ENCODE assay signal across 22 cellular contexts in the genomic region with DNA sequence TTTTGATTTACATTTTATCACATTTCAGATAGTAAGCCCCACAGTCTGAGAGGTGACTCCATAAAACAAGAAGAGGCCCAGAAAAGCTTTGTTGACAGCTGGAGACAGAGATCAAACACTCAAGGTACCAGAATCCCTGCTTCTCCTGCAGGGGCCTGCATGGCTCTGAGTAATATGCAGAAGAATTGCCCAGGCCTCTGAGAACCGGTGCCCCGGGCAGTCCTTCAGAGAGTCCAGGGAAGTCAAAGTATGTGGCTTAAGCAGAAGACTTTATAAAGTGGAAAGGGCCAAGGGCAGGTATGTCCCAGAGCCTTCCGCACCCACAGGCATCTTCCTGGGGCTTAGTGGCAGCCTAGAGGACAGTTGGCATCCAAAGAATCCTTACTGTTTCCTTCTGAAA. TPM values are rescaled to one million over a fixed set of nuclear protein-coding genes. Genes with fewer than 3 reads are reported as not detected.
DNase-seq lines count a peak whose midpoint lies in the region; ATAC-seq, FAIRE-seq and TF ChIP-seq lines count a peak whose summit lies in the region.
"Had no signal": no experiment of that assay in that cellular context is flagged by ENCODE, and none has a peak within 500 bp of the region (broad histone marks: within the 10 kb centered on the region; RNA-seq: fewer than 3 reads in every experiment).

No MANE protein-coding gene starts in this region.

- no peak for TF ChIP-seq CTCF in epithelial cell of esophagus (IDR thresholded peaks at IDR 0.05; ENCODE audit: insufficient read depth, low read depth, low read length, missing control alignments)
- no peak for TF ChIP-seq CTCF in keratinocyte (optimal IDR thresholded peaks at IDR 0.05 in 1 of 3, IDR thresholded peaks at IDR 0.05 in 1 of 3, conservative IDR thresholded peaks at IDR 0.05 in 1 of 3; ENCODE audit: extremely low read depth in 1 of 3, insufficient read depth in 2 of 3, low read length in 3 of 3)

- H3K4me3 ChIP-seq in epithelial cell of esophagus (ENCODE audit: low read length) (no peak overlapping the region), keratinocyte (ENCODE audit: control insufficient read depth in 2 of 3, extremely low read depth in 1 of 3, insufficient read depth in 2 of 3, low read depth in 1 of 3, low read length in 3 of 3) (no peak overlapping the region)
- H3K4me3 ChIP-seq: A549, GM23338 had no signal

- peaks cover 10% of the 10 kb centered on the region for H3K4me1 Mint-ChIP-seq in activated naive CD4-positive, alpha-beta T cell treated with anti-CD3 and anti-CD28 coated beads, Interleukin-2, amount 10 ng/mL, durations not matched to agents 7 days and 5 days
- no peaks in the 10 kb centered on the region for H3K4me1 Mint-ChIP-seq in stimulated activated memory B cell treated with anti-CD40 and anti-IgM and Interleukin-4, amounts not matched to agents 10 μg/mL and 1 μg/mL and 100 μg/mL, for 72 hours
- H3K4me1 Mint-ChIP-seq: GM23338 had no signal

- no peaks in the 10 kb centered on the region for H3K9me3 Mint-ChIP-seq in activated naive CD4-positive, alpha-beta T cell treated with anti-CD3 and anti-CD28 coated beads, Interleukin-2, amount 10 ng/mL, durations not matched to agents 7 days and 5 days
- no peaks in the 10 kb centered on the region for H3K9me3 Mint-ChIP-seq in activated naive CD4-positive, alpha-beta T cell treated with anti-CD3 and anti-CD28 coated beads, Interleukin-2, amount 50 U/mL, for 72 hours
- H3K9me3 Mint-ChIP-seq in stimulated activated memory B cell treated with anti-CD40 and anti-IgM and Interleukin-4, amounts not matched to agents 10 μg/mL and 1 μg/mL and 100 μg/mL, for 72 hours: no peaks in the 10 kb centered on the region
- H3K9me3 Mint-ChIP-seq: CD4-positive, alpha-beta T cell; GM23338; HFFc6 had no signal

- no peaks in the 10 kb centered on the region for H3K27me3 Mint-ChIP-seq in activated naive CD4-positive, alpha-beta T cell treated with anti-CD3 and anti-CD28 coated beads, Interleukin-2, amount 10 ng/mL, durations not matched to agents 7 days and 5 days
- H3K27me3 Mint-ChIP-seq in stimulated activated memory B cell treated with anti-CD40 and anti-IgM and Interleukin-4, amounts not matched to agents 10 μg/mL and 1 μg/mL and 100 μg/mL, for 72 hours: no peaks in the 10 kb centered on the region
- H3K27me3 Mint-ChIP-seq: CD4-positive, alpha-beta T cell had no signal

- H3K36me3 ChIP-seq in keratinocyte (ENCODE audit: control insufficient read depth in 2 of 2, extremely low read depth in 1 of 2, insufficient read depth in 2 of 2, low read length in 2 of 2): peaks cover 16 to 33% of the 10 kb centered on the region in 2 experiments

- H3K9me1 ChIP-seq in keratinocyte (ENCODE audit: control insufficient read depth, extremely low read depth, insufficient read depth, low read length): no peaks in the 10 kb centered on the region

- CTCF ChIA-PET in activated naive CD4-positive, alpha-beta T cell treated with anti-CD3 and anti-CD28 coated beads, Interleukin-2, amount 10 ng/mL, durations not matched to agents 7 days and 5 days (lab: Charles Lee): interaction anchor here (1.6 to 3.9 kb wide), 3 partner anchors 23 to 48 kb away, joined by 4 to 22 read pairs (median 9); no protein-coding TSS in a partner anchor

- dilution Hi-C loops in keratinocyte (cut with MboI; ENCODE audit: extremely low pct_ligation_motif_present, low sequenced_read_pairs): no loop called here

- no peak overlapping the region for H3K27ac ChIP-seq in keratinocyte (ENCODE audit: control insufficient read depth, insufficient read depth, low read length)
- H3K27ac ChIP-seq: 22Rv1, A549, C4-2B had no signal

- H3K4me2 ChIP-seq in keratinocyte (ENCODE audit: control insufficient read depth, extremely low read depth, insufficient read depth, low read depth, low read length): no peak overlapping the region
- H3K4me2 ChIP-seq: A549, GM23338 had no signal

- H3K4me1 ChIP-seq in keratinocyte (ENCODE audit: control insufficient read depth, extremely low read depth, insufficient read depth, low read length): peaks cover 2% of the 10 kb centered on the region
- H3K4me1 ChIP-seq: A549, Caco-2 had no signal

- H3K27me3 ChIP-seq in keratinocyte (ENCODE audit: control insufficient read depth, extremely low read depth, insufficient read depth, low read length): no peaks in the 10 kb centered on the region

- no peaks in the 10 kb centered on the region for H3K79me2 ChIP-seq in keratinocyte (ENCODE audit: control insufficient read depth, insufficient read depth, low read length)

- no peaks in the 10 kb centered on the region for H4K20me1 ChIP-seq in keratinocyte (ENCODE audit: control insufficient read depth, extremely low read depth, insufficient read depth, low read length)

- H2AFZ ChIP-seq in keratinocyte (ENCODE audit: control insufficient read depth, low read length): no peak overlapping the region
- H2AFZ ChIP-seq: GM23338 had no signal

- H3K9me3 ChIP-seq in keratinocyte (ENCODE audit: control insufficient read depth, low read depth, low read length): no peaks in the 10 kb centered on the region
- H3K9me3 ChIP-seq: A549, Caco-2 had no signal

- H3K27ac Mint-ChIP-seq in activated naive CD4-positive, alpha-beta T cell treated with anti-CD3 and anti-CD28 coated beads, Interleukin-2, amount 10 ng/mL, durations not matched to agents 7 days and 5 days: no peak overlapping the region
- no peak overlapping the region for H3K27ac Mint-ChIP-seq in activated naive CD4-positive, alpha-beta T cell treated with anti-CD3 and anti-CD28 coated beads, Interleukin-2, amount 50 U/mL, for 72 hours
- no peak overlapping the region for H3K27ac Mint-ChIP-seq in stimulated activated memory B cell treated with anti-CD40 and anti-IgM and Interleukin-4, amounts not matched to agents 10 μg/mL and 1 μg/mL and 100 μg/mL, for 72 hours
- H3K27ac Mint-ChIP-seq: CD4-positive, alpha-beta T cell; GM23338; HFFc6 had no signal

- peaks cover 30% of the 10 kb centered on the region for H3K36me3 Mint-ChIP-seq in activated naive CD4-positive, alpha-beta T cell treated with anti-CD3 and anti-CD28 coated beads, Interleukin-2, amount 10 ng/mL, durations not matched to agents 7 days and 5 days
- H3K36me3 Mint-ChIP-seq in activated naive CD4-positive, alpha-beta T cell treated with anti-CD3 and anti-CD28 coated beads, Interleukin-2, amount 50 U/mL, for 72 hours: peaks cover 0 to 5% of the 10 kb centered on the region in 2 donors
- H3K36me3 Mint-ChIP-seq in stimulated activated memory B cell treated with anti-CD40 and anti-IgM and Interleukin-4, amounts not matched to agents 10 μg/mL and 1 μg/mL and 100 μg/mL, for 72 hours: no peaks in the 10 kb centered on the region

- no peak for ATAC-seq in activated naive CD4-positive, alpha-beta T cell treated with anti-CD3 and anti-CD28 coated beads, Interleukin-2, amount 50 U/mL, for 72 hours
- ATAC-seq in stimulated activated memory B cell treated with anti-CD40 and anti-IgM and Interleukin-4, amounts not matched to agents 10 μg/mL and 1 μg/mL and 100 μg/mL, for 72 hours: no peak
- ATAC-seq in GM21515 (IDR thresholded peaks at IDR 0.05; ENCODE audit: unreplicated experiment): no peak
- ATAC-seq: A549, GM23338, HCT116 had no signal

- H3K4me3 Mint-ChIP-seq in activated naive CD4-positive, alpha-beta T cell treated with anti-CD3 and anti-CD28 coated beads, Interleukin-2, amount 10 ng/mL, durations not matched to agents 7 days and 5 days: no peak overlapping the region
- H3K4me3 Mint-ChIP-seq in stimulated activated memory B cell treated with anti-CD40 and anti-IgM and Interleukin-4, amounts not matched to agents 10 μg/mL and 1 μg/mL and 100 μg/mL, for 72 hours: no peak overlapping the region
- H3K4me3 Mint-ChIP-seq: CD4-positive, alpha-beta T cell; GM23338; HFFc6 had no signal

- DNase-seq in activated naive CD4-positive, alpha-beta T cell treated with anti-CD3 and anti-CD28 coated beads, Interleukin-2, amount 10 ng/mL, durations not matched to agents 7 days and 5 days: peak; percentile 8
- DNase-seq in activated naive CD4-positive, alpha-beta T cell treated with anti-CD3 and anti-CD28 coated beads, Interleukin-2, amount 50 U/mL, for 72 hours (ENCODE audit: low spot score in 2 of 2): no peak
- DNase-seq in epithelial cell of esophagus (ENCODE audit: low read depth) (peak; percentile 65), keratinocyte (ENCODE audit: low read depth, low spot score) (no peak), RKO (ENCODE audit: low spot score) (no peak)
- DNase-seq: AML-193; Caco-2; CD4-positive, alpha-beta T cell; H7; HFFc6 had no signal

- peak; percentile 51 for FAIRE-seq in keratinocyte (lab: Jason Lieb, UNC)
- FAIRE-seq: A549, D721Med, G401.6, GM12891, GM19239, HTR-8/SVneo had no signal

- H3K9ac ChIP-seq in keratinocyte (ENCODE audit: control insufficient read depth, extremely low read depth, insufficient read depth, low read length): no peak overlapping the region

RNA-seq across cellular contexts. Expression of a gene that starts 12.8 kb away (rescaled TPM):
- total RNA-seq in activated naive CD4-positive, alpha-beta T cell treated with anti-CD3 and anti-CD28 coated beads, Interleukin-2, amount 50 U/mL, for 72 hours: 10 to 100 TPM; 10.1 to 15.9 TPM
- polyA plus RNA-seq in keratinocyte: 8.6 to 9.7 TPM (median 9.1 TPM) in 3 replicates
- polyA plus RNA-seq in keratinocyte (2011; ENCODE audit: low read depth): 2.1 TPM
- polyA plus RNA-seq in keratinocyte (2011; cell fraction: cytosol; rRNA removed): 7.6 and 9.1 TPM in 2 replicates
- 13.1 and 13.9 TPM in 2 replicates for polyA plus RNA-seq in keratinocyte (2011; cell fraction: nucleus; rRNA removed)
- 5.1 and 8.2 TPM in 2 replicates for polyA plus RNA-seq in keratinocyte (2012; ENCODE audit: low replicate concordance)
- 10.4 to 15.1 TPM (median 15.0 TPM) in 3 replicates for polyA minus RNA-seq in keratinocyte
- 7.1 TPM for polyA minus RNA-seq in keratinocyte (2011; cell fraction: cytosol; rRNA and poly(A)+ RNA removed)
- 6.3 and 11.2 TPM in 2 replicates for polyA minus RNA-seq in keratinocyte (2011; cell fraction: nucleus; rRNA and poly(A)+ RNA removed)

RNA-seq across cellular contexts. Expression of a gene that starts 19.3 kb away (rescaled TPM):
- 100 to 1,000 TPM; 168 to 307 TPM for total RNA-seq in activated naive CD4-positive, alpha-beta T cell treated with anti-CD3 and anti-CD28 coated beads, Interleukin-2, amount 50 U/mL, for 72 hours
- polyA plus RNA-seq in keratinocyte: 190 to 418 TPM (median 306 TPM) in 3 replicates
- polyA plus RNA-seq in keratinocyte (2011; ENCODE audit: low read depth): 59.2 TPM
- 291 and 312 TPM in 2 replicates for polyA plus RNA-seq in keratinocyte (2011; cell fraction: cytosol; rRNA removed)
- polyA plus RNA-seq in keratinocyte (2011; cell fraction: nucleus; rRNA removed): 60.6 and 110 TPM in 2 replicates
- polyA plus RNA-seq in keratinocyte (2012; ENCODE audit: low replicate concordance): 311 and 566 TPM in 2 replicates
- polyA minus RNA-seq in keratinocyte: 2.3 to 21.0 TPM (median 11.6 TPM) in 3 replicates
- polyA minus RNA-seq in keratinocyte (2011; cell fraction: cytosol; rRNA and poly(A)+ RNA removed): 84.6 TPM
- polyA minus RNA-seq in keratinocyte (2011; cell fraction: nucleus; rRNA and poly(A)+ RNA removed): 6.3 and 9.9 TPM in 2 replicates

RNA-seq across cellular contexts. Expression of a gene that starts 19.4 kb away (rescaled TPM):
- total RNA-seq in activated naive CD4-positive, alpha-beta T cell treated with anti-CD3 and anti-CD28 coated beads, Interleukin-2, amount 50 U/mL, for 72 hours: 10 to 100 TPM; 21.7 to 27.1 TPM
- 27.9 to 28.8 TPM (median 28.4 TPM) in 3 replicates for polyA plus RNA-seq in keratinocyte
- 13.6 TPM for polyA plus RNA-seq in keratinocyte (2011; ENCODE audit: low read depth)
- polyA plus RNA-seq in keratinocyte (2011; cell fraction: cytosol; rRNA removed): 18.9 and 21.4 TPM in 2 replicates
- polyA plus RNA-seq in keratinocyte (2011; cell fraction: nucleus; rRNA removed): 20.3 and 22.1 TPM in 2 replicates
- 14.3 and 21.5 TPM in 2 replicates for polyA plus RNA-seq in keratinocyte (2012; ENCODE audit: low replicate concordance)
- polyA minus RNA-seq in keratinocyte: 14.3 to 24.7 TPM (median 19.8 TPM) in 3 replicates
- 15.3 TPM for polyA minus RNA-seq in keratinocyte (2011; cell fraction: cytosol; rRNA and poly(A)+ RNA removed)
- 5.0 and 8.2 TPM in 2 replicates for polyA minus RNA-seq in keratinocyte (2011; cell fraction: nucleus; rRNA and poly(A)+ RNA removed)

RNA-seq across cellular contexts. Expression of a gene that starts 29.4 kb away (rescaled TPM):
- total RNA-seq in activated naive CD4-positive, alpha-beta T cell treated with anti-CD3 and anti-CD28 coated beads, Interleukin-2, amount 50 U/mL, for 72 hours: 1 to 10 TPM; 3.0 to 7.3 TPM
- 67.5 to 124 TPM (median 83.0 TPM) in 3 replicates for polyA plus RNA-seq in keratinocyte
- 78.3 TPM for polyA plus RNA-seq in keratinocyte (2011; ENCODE audit: low read depth)
- polyA plus RNA-seq in keratinocyte (2011; cell fraction: cytosol; rRNA removed): 15.3 and 27.8 TPM in 2 replicates
- 412 and 505 TPM in 2 replicates for polyA plus RNA-seq in keratinocyte (2011; cell fraction: nucleus; rRNA removed)
- polyA plus RNA-seq in keratinocyte (2012; ENCODE audit: low replicate concordance): 67.7 and 78.5 TPM in 2 replicates
- polyA minus RNA-seq in keratinocyte: 149 to 232 TPM (median 170 TPM) in 3 replicates
- 90.0 TPM for polyA minus RNA-seq in keratinocyte (2011; cell fraction: cytosol; rRNA and poly(A)+ RNA removed)
- 318 and 338 TPM in 2 replicates for polyA minus RNA-seq in keratinocyte (2011; cell fraction: nucleus; rRNA and poly(A)+ RNA removed)

RNA-seq across cellular contexts. Expression of a gene that starts 44.6 kb away (rescaled TPM):
- total RNA-seq in activated naive CD4-positive, alpha-beta T cell treated with anti-CD3 and anti-CD28 coated beads, Interleukin-2, amount 50 U/mL, for 72 hours: 10 to 100 TPM; 64.0 to 75.3 TPM
- polyA plus RNA-seq in keratinocyte: 94.4 to 159 TPM (median 95.5 TPM) in 3 replicates
- polyA plus RNA-seq in keratinocyte (2011; ENCODE audit: low read depth): 15.8 TPM
- 123 and 181 TPM in 2 replicates for polyA plus RNA-seq in keratinocyte (2011; cell fraction: cytosol; rRNA removed)
- 73.3 and 94.4 TPM in 2 replicates for polyA plus RNA-seq in keratinocyte (2011; cell fraction: nucleus; rRNA removed)
- 62.3 and 188 TPM in 2 replicates for polyA plus RNA-seq in keratinocyte (2012; ENCODE audit: low replicate concordance)
- 120 to 289 TPM (median 147 TPM) in 3 replicates for polyA minus RNA-seq in keratinocyte
- 189 TPM for polyA minus RNA-seq in keratinocyte (2011; cell fraction: cytosol; rRNA and poly(A)+ RNA removed)
- 35.5 and 38.2 TPM in 2 replicates for polyA minus RNA-seq in keratinocyte (2011; cell fraction: nucleus; rRNA and poly(A)+ RNA removed)

Comparison
In these comparisons a context has a peak if more than half of its experiments do, and no peak if none do; other contexts are left out.
1. DNase-seq: peak in activated naive CD4-positive, alpha-beta T cell treated with anti-CD3 and anti-CD28 coated beads, Interleukin-2, amount 10 ng/mL, durations not matched to agents 7 days and 5 days (single experiment) and epithelial cell of esophagus (single experiment); none in activated naive CD4-positive, alpha-beta T cell treated with anti-CD3 and anti-CD28 coated beads, Interleukin-2, amount 50 U/mL, for 72 hours (0 of 2), keratinocyte (single experiment) and RKO (single experiment).